Comparison of ENCODE assay signal across 13 cellular contexts in the genomic region with DNA sequence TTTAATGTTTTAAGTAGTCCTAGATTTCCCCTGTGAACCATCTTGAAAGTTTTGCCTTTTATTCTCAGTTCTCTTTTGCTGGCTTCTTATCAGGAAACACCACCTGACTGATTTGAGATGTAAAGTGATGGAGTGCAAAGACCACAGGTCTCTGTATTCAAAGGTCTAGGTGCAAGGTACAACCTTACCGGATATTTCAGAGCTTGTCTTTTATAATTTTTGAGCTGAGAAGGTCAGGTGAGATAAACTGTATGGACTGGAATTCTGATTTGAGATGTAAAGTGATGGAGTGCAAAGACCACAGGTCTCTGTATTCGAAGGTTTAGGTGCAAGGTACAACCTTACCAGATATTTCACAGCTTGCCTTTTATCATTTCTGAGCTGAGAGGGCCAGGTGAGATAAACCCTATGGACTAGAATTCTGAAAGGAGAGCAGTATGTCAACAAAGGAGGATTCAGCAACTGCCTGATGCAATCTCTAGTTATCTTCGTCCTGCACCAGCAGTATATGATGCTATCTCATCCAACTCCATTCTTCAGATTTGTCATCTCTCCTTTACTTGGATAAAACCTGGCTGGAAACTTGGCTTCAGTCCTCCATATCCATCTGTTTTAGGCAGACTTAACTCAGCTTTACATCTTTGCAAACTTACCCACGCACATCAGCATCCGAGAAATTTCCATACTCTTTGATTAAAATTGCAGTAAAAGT.
DNase-seq lines count a peak whose midpoint lies in the region; ATAC-seq, FAIRE-seq and TF ChIP-seq lines count a peak whose summit lies in the region.
"Had no signal": no experiment of that assay in that cellular context is flagged by ENCODE, and none has a peak within 500 bp of the region (broad histone marks: within the 10 kb centered on the region; RNA-seq: fewer than 3 reads in every experiment).

No MANE protein-coding gene starts in this region.

- H3K27ac ChIP-seq in 22Rv1 (peak overlapping the region; percentile 30), right lobe of liver (peak overlapping the region; percentile 90 to 97 (median 96)), right cardiac atrium (ENCODE audit: low read length) (no peak overlapping the region)
- H3K27ac ChIP-seq: C4-2B, WERI-Rb-1 had no signal

- intact Hi-C loops in right lobe of liver (cut with DNase I): no loop called here
- intact Hi-C loops in right cardiac atrium (cut with DNase I): no loop called here

- WGBS in right lobe of liver (ENCODE audit: insufficient coverage, low coverage, low lambda C conversion rate, missing lambda C conversion rate): 49% methylated on average over 5 of the region's 5 CpGs
- WGBS in right cardiac atrium: 95% methylated on average over 5 of the region's 5 CpGs

- no peaks in the 10 kb centered on the region for H3K9me3 ChIP-seq in right lobe of liver
- no peaks in the 10 kb centered on the region for H3K9me3 ChIP-seq in right cardiac atrium (ENCODE audit: control insufficient read depth, low read length)

- no peak for DNase-seq in GM12891 (ENCODE audit: insufficient read length, low spot score)
- no peak for DNase-seq in right lobe of liver
- DNase-seq in right cardiac atrium: no peak
- no peak for DNase-seq in NOMO-1 (lab: John Stamatoyannopoulos, UW; ENCODE audit: unreplicated experiment in 2 of 2)
- DNase-seq in DMS79 treated with DMSO at 0.1 percent for 48 hours (lab: John Stamatoyannopoulos, UW): no peak
- DNase-seq: NCI-H1092; stimulated activated CD8-positive, alpha-beta memory T cell treated with anti-CD3 and anti-CD28 coated beads, Interleukin-4, amount 100 ng/mL, for 48 hours; WERI-Rb-1 had no signal

- FAIRE-seq in GM12891 (lab: Jason Lieb, UNC): no peak

- H3K27me3 Mint-ChIP-seq in activated T-helper 17 cell treated with anti-CD3 and anti-CD28 coated beads, Interleukin-2, amount 50 U/mL, for 72 hours: no peaks in the 10 kb centered on the region

- H3K4me3 ChIP-seq in right lobe of liver (no peak overlapping the region), right cardiac atrium (ENCODE audit: low read length) (no peak overlapping the region)
- H3K4me3 ChIP-seq: skin epidermis had no signal

- H3K36me3 Mint-ChIP-seq in activated T-helper 17 cell treated with anti-CD3 and anti-CD28 coated beads, Interleukin-2, amount 50 U/mL, for 72 hours (ENCODE audit: low read depth): peaks cover 15% of the 10 kb centered on the region

- H3K4me1 ChIP-seq in right lobe of liver (peaks cover 0 to 47% (median 16%) of the 10 kb centered on the region in 4 donors), right cardiac atrium (ENCODE audit: control insufficient read depth, insufficient read depth, low read length) (peaks cover 12% of the 10 kb centered on the region)

- peak overlapping the region; percentile 88 for H3K27ac Mint-ChIP-seq in activated T-helper 17 cell treated with anti-CD3 and anti-CD28 coated beads, Interleukin-2, amount 50 U/mL, for 72 hours

- no peaks in the 10 kb centered on the region for H3K36me3 ChIP-seq in right lobe of liver
- H3K36me3 ChIP-seq: WERI-Rb-1 had no signal

- peak overlapping the region; percentile 80 for H3K4me3 Mint-ChIP-seq in activated T-helper 17 cell treated with anti-CD3 and anti-CD28 coated beads, Interleukin-2, amount 50 U/mL, for 72 hours

- H3K27me3 ChIP-seq in right lobe of liver: no peaks in the 10 kb centered on the region
- no peaks in the 10 kb centered on the region for H3K27me3 ChIP-seq in right cardiac atrium (ENCODE audit: control insufficient read depth, insufficient read depth)

- H3K9me3 Mint-ChIP-seq in activated T-helper 17 cell treated with anti-CD3 and anti-CD28 coated beads, Interleukin-2, amount 50 U/mL, for 72 hours: no peaks in the 10 kb centered on the region

- TF ChIP-seq CTCF in 22Rv1 (IDR thresholded peaks at IDR 0.05) (no peak), right lobe of liver (IDR thresholded peaks at IDR 0.05) (no peak)

- no peak for ATAC-seq in activated T-helper 17 cell treated with anti-CD3 and anti-CD28 coated beads, Interleukin-2, amount 50 U/mL, for 72 hours (replicated peaks)
- peak in 2 of 4 donors; percentile 6 to 9 for ATAC-seq in right lobe of liver
- ATAC-seq in right cardiac atrium: no peak
- no peak for ATAC-seq in GM19397 (IDR thresholded peaks at IDR 0.05; ENCODE audit: unreplicated experiment)

- peaks cover 25% of the 10 kb centered on the region for H3K4me1 Mint-ChIP-seq in activated T-helper 17 cell treated with anti-CD3 and anti-CD28 coated beads, Interleukin-2, amount 50 U/mL, for 72 hours

- TF ChIP-seq POLR2A in GM12891 (IDR thresholded peaks at IDR 0.05; ENCODE audit: low read depth, low read length): no peak
- TF ChIP-seq POLR2A in right lobe of liver (IDR thresholded peaks at IDR 0.05): no peak

TF ChIP-seq in GM12891, 5 proteins besides CTCF, POLR2A, EP300 and RAD21:
- no peak for TF ChIP-seq POLR2AphosphoS5 (IDR thresholded peaks at IDR 0.05; ENCODE audit: low read depth, low read length)
- TF ChIP-seq SPI1 (IDR thresholded peaks at IDR 0.05; ENCODE audit: low read depth, low read length): peak; percentile 57
- TF ChIP-seq TAF1 (IDR thresholded peaks at IDR 0.05; ENCODE audit: low read depth, low read length): no peak
